14 cellular contexts compared by ENCODE assay signal in the genomic region with DNA sequence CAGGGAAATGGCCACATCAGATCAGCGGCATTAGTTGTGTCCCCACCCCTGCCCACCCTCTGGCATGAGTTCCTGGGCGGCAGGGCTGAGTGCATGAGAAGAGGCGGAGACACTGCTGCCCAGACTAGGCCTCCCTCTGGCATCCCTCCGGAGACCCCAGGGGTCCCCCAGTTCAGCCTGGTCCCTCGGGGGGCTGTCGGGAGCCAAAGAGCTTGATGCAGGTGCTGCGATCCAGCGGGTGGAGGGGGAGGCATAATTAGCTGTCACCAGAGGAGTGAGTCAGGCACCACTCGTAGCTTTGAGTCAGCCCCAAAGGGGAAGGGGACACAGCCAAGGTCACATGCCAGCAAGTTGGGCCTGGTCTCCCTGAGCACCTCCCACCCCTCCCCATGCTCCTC. TPM values are rescaled to one million over a fixed set of nuclear protein-coding genes. Genes with fewer than 3 reads are reported as not detected.
A peak's percentile ranks its signal among the peaks of the same experiment; 100 is the strongest.
DNase-seq lines count a peak whose midpoint lies in the region; ATAC-seq and TF ChIP-seq lines count a peak whose summit lies in the region.
"Had no signal": no experiment of that assay in that cellular context is flagged by ENCODE, and none has a peak within 500 bp of the region (broad histone marks: within the 10 kb centered on the region; RNA-seq: fewer than 3 reads in every experiment).

No MANE protein-coding gene starts in this region.

- H3K9ac ChIP-seq in PC-3 (ENCODE audit: low read length): no peak overlapping the region
- no peak overlapping the region for H3K9ac ChIP-seq in mesendoderm (ENCODE audit: low read length)
- H3K9ac ChIP-seq: BLaER1 treated with 17β-estradiol and CSF1 and Interleukin-3, amounts not matched to agents 10 nM and 100 nM had no signal

- no peak overlapping the region for H2AFZ ChIP-seq in PC-3 (ENCODE audit: low read length)

- POLR2A ChIA-PET in PC-3 (lab: Charles Lee; ENCODE audit: unreplicated experiment): no interaction called here
- POLR2A ChIA-PET in CD4-positive, alpha-beta T cell (lab: Charles Lee): no interaction called here

- H3F3A ChIP-seq in PC-3 (ENCODE audit: low read length, unreplicated experiment): no peaks in the 10 kb centered on the region

- no peak overlapping the region for H3K4ac ChIP-seq in mesendoderm (ENCODE audit: low read depth, low read length)

- H3K9me3 Mint-ChIP-seq in activated T-cell treated with anti-CD3 and anti-CD28 coated beads, Interleukin-2, amount 50 U/mL, for 72 hours: no peaks in the 10 kb centered on the region
- H3K9me3 Mint-ChIP-seq in mesothelial cell of epicardium: no peaks in the 10 kb centered on the region
- no peaks in the 10 kb centered on the region for H3K9me3 Mint-ChIP-seq in CD4-positive, alpha-beta T cell
- H3K9me3 Mint-ChIP-seq: CD4-positive, CD25-positive, alpha-beta regulatory T cell had no signal

- H3K36me3 ChIP-seq in PC-3 (ENCODE audit: low read depth, low read length) (no peaks in the 10 kb centered on the region), mesendoderm (ENCODE audit: control insufficient read depth, insufficient read depth, low read length) (no peaks in the 10 kb centered on the region)
- H3K36me3 ChIP-seq: BLaER1 treated with 17β-estradiol and CSF1 and Interleukin-3, amounts not matched to agents 10 nM and 100 nM; HAP-1 had no signal

- no peaks in the 10 kb centered on the region for H3K79me2 ChIP-seq in PC-3 (ENCODE audit: low read length)
- H3K79me2 ChIP-seq in mesendoderm (ENCODE audit: control insufficient read depth, insufficient read depth, low read length): no peaks in the 10 kb centered on the region

- WGBS in mesendoderm (ENCODE audit: extremely low coverage, insufficient coverage, low lambda C conversion rate): no CpG with 5 or more reads among the region's 9 CpGs

- H3K9me2 ChIP-seq in PC-3 (replicated peaks; ENCODE audit: low read length): no peaks in the 10 kb centered on the region

- no peak overlapping the region for H3K27ac Mint-ChIP-seq in activated T-cell treated with anti-CD3 and anti-CD28 coated beads, Interleukin-2, amount 50 U/mL, for 72 hours
- H3K27ac Mint-ChIP-seq in mesothelial cell of epicardium: no peak overlapping the region
- H3K27ac Mint-ChIP-seq in CD4-positive, alpha-beta T cell: no peak overlapping the region
- H3K27ac Mint-ChIP-seq: B cell had no signal

- no peak overlapping the region for H2BK15ac ChIP-seq in mesendoderm (replicated peaks; ENCODE audit: low read depth)

- no peak overlapping the region for H3K18ac ChIP-seq in mesendoderm (ENCODE audit: low read length)

- H2AK5ac ChIP-seq in mesendoderm (ENCODE audit: low read length): no peak overlapping the region

- no peak for DNase-seq in activated T-cell treated with anti-CD3 and anti-CD28 coated beads, Interleukin-2, amount 50 U/mL, for 72 hours
- DNase-seq in activated T-cell treated with anti-CD3 and anti-CD28 coated beads, Interleukin-2, amount 50 U/mL, for 1 hour: no peak
- DNase-seq in PC-3: peak; percentile 7
- DNase-seq in putamen (ENCODE audit: low spot score): peak; percentile 23
- no peak for DNase-seq in mesothelial cell of epicardium (ENCODE audit: low spot score in 2 of 2, unreplicated experiment in 2 of 2)
- DNase-seq in mesendoderm: no peak
- DNase-seq in CD4-positive, alpha-beta T cell: no peak
- DNase-seq: 8988T; CD4-positive, CD25-positive, alpha-beta regulatory T cell had no signal

- H3K23ac ChIP-seq in mesendoderm (ENCODE audit: low read length): no peak overlapping the region

- H2BK120ac ChIP-seq in mesendoderm (ENCODE audit: low read depth, low read length): no peak overlapping the region

- ATAC-seq in activated T-cell treated with anti-CD3 and anti-CD28 coated beads, Interleukin-2, amount 50 U/mL, for 72 hours (replicated peaks in 1 of 2): peak; percentile 5 to 36
- ATAC-seq in PC-3: no peak
- no peak for ATAC-seq in CD4-positive, alpha-beta T cell (ENCODE audit: poor library complexity)
- ATAC-seq: HepG2 had no signal

- H3K4me3 ChIP-seq in PC-3 (ENCODE audit: low read length): no peak overlapping the region
- H3K4me3 ChIP-seq in mesendoderm (ENCODE audit: low read length): no peak overlapping the region
- H3K4me3 ChIP-seq: BLaER1 treated with 17β-estradiol and CSF1 and Interleukin-3, amounts not matched to agents 10 nM and 100 nM; HAP-1 had no signal

- TF ChIP-seq CTCF in PC-3 (conservative IDR thresholded peaks at IDR 0.05; ENCODE audit: low read depth, low read length) (no peak), mesothelial cell of epicardium (IDR thresholded peaks at IDR 0.05; ENCODE audit: unreplicated experiment) (no peak)
- TF ChIP-seq CTCF in CD4-positive, alpha-beta T cell (IDR thresholded peaks at IDR 0.05): no peak

- H3K27ac ChIP-seq in PC-3 (ENCODE audit: low read length): no peak overlapping the region
- no peak overlapping the region for H3K27ac ChIP-seq in mesendoderm (ENCODE audit: low read depth, low read length)
- H3K27ac ChIP-seq in CD4-positive, alpha-beta T cell (ENCODE audit: low read depth, low read length): no peak overlapping the region
- H3K27ac ChIP-seq: BLaER1 treated with 17β-estradiol and CSF1 and Interleukin-3, amounts not matched to agents 10 nM and 100 nM had no signal

- H3K9me3 ChIP-seq in PC-3 (ENCODE audit: low read length): no peaks in the 10 kb centered on the region
- H3K9me3 ChIP-seq in CD4-positive, alpha-beta T cell (ENCODE audit: control insufficient read depth, low read length): no peaks in the 10 kb centered on the region
- H3K9me3 ChIP-seq: BLaER1 treated with 17β-estradiol and CSF1 and Interleukin-3, amounts not matched to agents 10 nM and 100 nM; Caco-2; HAP-1 had no signal

- no peak overlapping the region for H4K5ac ChIP-seq in mesendoderm (ENCODE audit: low read length)

- H3K4me1 ChIP-seq in PC-3 (ENCODE audit: insufficient read depth, low read length) (no peaks in the 10 kb centered on the region), mesendoderm (ENCODE audit: control insufficient read depth, low read depth, low read length) (no peaks in the 10 kb centered on the region)
- H3K4me1 ChIP-seq: Caco-2, HAP-1 had no signal

- peaks cover 10% of the 10 kb centered on the region for H3K4me1 Mint-ChIP-seq in activated T-cell treated with anti-CD3 and anti-CD28 coated beads, Interleukin-2, amount 50 U/mL, for 72 hours (ENCODE audit: low read depth)
- no peaks in the 10 kb centered on the region for H3K4me1 Mint-ChIP-seq in mesothelial cell of epicardium
- H3K4me1 Mint-ChIP-seq in CD4-positive, alpha-beta T cell (ENCODE audit: low read depth): no peaks in the 10 kb centered on the region
- H3K4me1 Mint-ChIP-seq: B cell had no signal

- no peaks in the 10 kb centered on the region for H3K79me1 ChIP-seq in mesendoderm (ENCODE audit: low read length)

- H4K8ac ChIP-seq in mesendoderm (ENCODE audit: low read depth, low read length): no peak overlapping the region

- no peaks in the 10 kb centered on the region for H4K20me1 ChIP-seq in PC-3 (ENCODE audit: low read length)

- intact Hi-C loops in PC-3 (cut with micrococcal nuclease): no loop called here
- intact Hi-C loops in CD4-positive, alpha-beta T cell (cut with DNase I, micrococcal nuclease): no loop called here

- H3K4me2 ChIP-seq in PC-3 (ENCODE audit: low read length): no peak overlapping the region
- H3K4me2 ChIP-seq in mesendoderm (ENCODE audit: low read length): no peak overlapping the region

- CTCF ChIA-PET in PC-3 (lab: Charles Lee): no interaction called here
- CTCF ChIA-PET in CD4-positive, alpha-beta T cell (lab: Charles Lee): no interaction called here

- no peaks in the 10 kb centered on the region for H3K27me3 ChIP-seq in PC-3 (ENCODE audit: low read length)
- no peaks in the 10 kb centered on the region for H3K27me3 ChIP-seq in mesendoderm (ENCODE audit: insufficient read depth, low read length, poor library complexity)
- H3K27me3 ChIP-seq in CD4-positive, alpha-beta T cell (ENCODE audit: control insufficient read depth, insufficient read depth, low read length): no peaks in the 10 kb centered on the region
- H3K27me3 ChIP-seq: BLaER1 treated with 17β-estradiol and CSF1 and Interleukin-3, amounts not matched to agents 10 nM and 100 nM had no signal

- no peaks in the 10 kb centered on the region for H3K36me3 Mint-ChIP-seq in activated T-cell treated with anti-CD3 and anti-CD28 coated beads, Interleukin-2, amount 50 U/mL, for 72 hours (ENCODE audit: insufficient read depth in 2 of 2)
- no peaks in the 10 kb centered on the region for H3K36me3 Mint-ChIP-seq in mesothelial cell of epicardium
- H3K36me3 Mint-ChIP-seq in CD4-positive, alpha-beta T cell (ENCODE audit: low read depth): no peaks in the 10 kb centered on the region
- H3K36me3 Mint-ChIP-seq: CD4-positive, CD25-positive, alpha-beta regulatory T cell had no signal

- no TSS peak for BruUV-seq in PC-3 (replicated peaks; lab: Mats Ljungman, UMichigan)

- peaks cover 11% of the 10 kb centered on the region for H3K27me3 Mint-ChIP-seq in activated T-cell treated with anti-CD3 and anti-CD28 coated beads, Interleukin-2, amount 50 U/mL, for 72 hours (ENCODE audit: low read depth)
- H3K27me3 Mint-ChIP-seq in mesothelial cell of epicardium (ENCODE audit: low read depth): peaks cover 16% of the 10 kb centered on the region
- peaks cover 25% of the 10 kb centered on the region for H3K27me3 Mint-ChIP-seq in CD4-positive, alpha-beta T cell

- no peak overlapping the region for H2BK5ac ChIP-seq in mesendoderm (ENCODE audit: low read length)

- no peak overlapping the region for H3K56ac ChIP-seq in mesendoderm (ENCODE audit: low read length)

- no peak overlapping the region for H3K4me3 Mint-ChIP-seq in activated T-cell treated with anti-CD3 and anti-CD28 coated beads, Interleukin-2, amount 50 U/mL, for 72 hours
- no peak overlapping the region for H3K4me3 Mint-ChIP-seq in mesothelial cell of epicardium
- H3K4me3 Mint-ChIP-seq in CD4-positive, alpha-beta T cell: no peak overlapping the region
- H3K4me3 Mint-ChIP-seq: B cell; CD4-positive, CD25-positive, alpha-beta regulatory T cell had no signal

RNA-seq across cellular contexts. Expression of gene DLGAP4, which starts 34.5 kb away (rescaled TPM):
- total RNA-seq in activated T-cell treated with anti-CD3 and anti-CD28 coated beads, Interleukin-2, amount 50 U/mL, for 72 hours: 10 to 100 TPM; 30.6 to 38.3 TPM
- 21.0 and 27.9 TPM in 2 replicates for total RNA-seq in PC-3 (2014; rRNA removed)
- 89.4 to 99.1 TPM (median 91.1 TPM) in 3 replicates for total RNA-seq in mesothelial cell of epicardium
- polyA plus RNA-seq in mesendoderm (2013, experiment 1 of 2): 49.0 TPM
- polyA plus RNA-seq in mesendoderm (2013, experiment 2 of 2): 50.3 TPM
- 10 to 100 TPM; 16.0 to 16.1 TPM for total RNA-seq in CD4-positive, alpha-beta T cell

Comparison
In these comparisons a context has a peak if more than half of its experiments do, and no peak if none do; other contexts are left out.
1. ATAC-seq: peak in activated T-cell treated with anti-CD3 and anti-CD28 coated beads, Interleukin-2, amount 50 U/mL, for 72 hours (2 of 2); none in PC-3 (single experiment) and CD4-positive, alpha-beta T cell (single experiment).
2. DNase-seq: peak in PC-3 (single experiment) and putamen (single experiment); none in activated T-cell treated with anti-CD3 and anti-CD28 coated beads, Interleukin-2, amount 50 U/mL, for 72 hours (0 of 2), activated T-cell treated with anti-CD3 and anti-CD28 coated beads, Interleukin-2, amount 50 U/mL, for 1 hour (single experiment), mesothelial cell of epicardium (0 of 2), mesendoderm (single experiment) and CD4-positive, alpha-beta T cell (0 of 10).